ENCODE assay signal across 22 cellular contexts in the genomic region with DNA sequence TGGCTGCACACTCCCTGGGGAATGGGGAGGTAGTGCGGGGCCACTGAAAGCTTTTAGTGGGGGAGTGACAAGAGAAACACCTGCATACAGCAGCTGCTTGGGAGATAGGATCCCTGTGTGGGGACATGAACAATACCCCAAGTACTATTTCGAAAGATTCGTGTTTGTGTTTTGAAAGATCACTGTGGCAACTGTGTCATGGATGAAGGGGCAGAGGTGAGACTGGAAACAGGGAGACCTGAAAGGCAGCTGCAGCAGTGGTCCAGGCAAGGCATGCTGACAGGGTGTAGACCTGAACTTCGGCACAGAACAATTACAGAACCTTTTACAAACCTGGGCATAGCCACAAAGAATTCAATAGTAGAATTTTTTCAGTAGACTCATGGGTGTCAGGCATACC. TPM values are rescaled to one million over a fixed set of nuclear protein-coding genes. Genes with fewer than 3 reads are reported as not detected.
DNase-seq lines count a peak whose midpoint lies in the region; ATAC-seq and TF ChIP-seq lines count a peak whose summit lies in the region.
"Had no signal": no experiment of that assay in that cellular context is flagged by ENCODE, and none has a peak within 500 bp of the region (broad histone marks: within the 10 kb centered on the region; RNA-seq: fewer than 3 reads in every experiment).

No MANE protein-coding gene starts in this region.

- H2AFZ ChIP-seq in KMS-11 (ENCODE audit: low read depth) = no peak overlapping the region

- TF ChIP-seq EP300 in ovary (IDR thresholded peaks at IDR 0.05) = no peak

- no peak for ATAC-seq in CD4-positive, CD25-positive, alpha-beta regulatory T cell (ENCODE audit: low read depth in 2 of 2)
- no peak for ATAC-seq in HG03432 (IDR thresholded peaks at IDR 0.05; ENCODE audit: unreplicated experiment)

- intact Hi-C loops in ovary (cut with DNase I) = no loop called here

- H4K20me1 ChIP-seq in KMS-11 (ENCODE audit: insufficient read depth) = no peaks in the 10 kb centered on the region

- H3K9me3 ChIP-seq in CD4-positive, CD25-positive, alpha-beta regulatory T cell (ENCODE audit: control insufficient read depth in 2 of 2, low read length in 2 of 2) = no peaks in the 10 kb centered on the region
- no peaks in the 10 kb centered on the region for H3K9me3 ChIP-seq in ovary
- H3K9me3 ChIP-seq: ascending aorta, prostate gland had no signal

- no peaks in the 10 kb centered on the region for H3K36me3 ChIP-seq in CD4-positive, CD25-positive, alpha-beta regulatory T cell (ENCODE audit: control insufficient read depth, insufficient read depth, low read length)
- H3K36me3 ChIP-seq in KMS-11 (ENCODE audit: insufficient read depth) (no peaks in the 10 kb centered on the region), ovary (no peaks in the 10 kb centered on the region)
- H3K36me3 ChIP-seq: ascending aorta, prostate gland had no signal

- no peak overlapping the region for H3K4me3 ChIP-seq in CD4-positive, CD25-positive, alpha-beta regulatory T cell (ENCODE audit: low read depth, low read length)
- H3K4me3 ChIP-seq in KMS-11 (IDR thresholded peaks at IDR 0.05; ENCODE audit: insufficient read depth, low read depth, low read length) (no peak overlapping the region), ovary (no peak overlapping the region)
- H3K4me3 ChIP-seq: ascending aorta, prostate gland had no signal

- no peak for DNase-seq in CD4-positive, CD25-positive, alpha-beta regulatory T cell
- peak; percentile 28 for DNase-seq in NCI-H2196 treated with DMSO at 0.1 percent for 48 hours (lab: John Stamatoyannopoulos, UW; ENCODE audit: unreplicated experiment)
- DNase-seq in kidney tubule cell (ENCODE audit: low spot score) = peak; percentile 1
- no peak for DNase-seq in ovary
- no peak for DNase-seq in pons (ENCODE audit: low spot score)
- no peak for DNase-seq in SKM-1 treated with dmso at 0.1 percent for 144 hours (lab: John Stamatoyannopoulos, UW; ENCODE audit: unreplicated experiment)
- DNase-seq: activated CD4-positive, alpha-beta T cell treated with anti-CD3 and anti-CD28 coated beads, Interleukin-2, amount 10 ng/mL, durations not matched to agents 7 days and 5 days; activated naive CD4-positive, alpha-beta T cell treated with anti-CD3 and anti-CD28 coated beads, Interleukin-2, amount 10 ng/mL, durations not matched to agents 7 days and 5 days; activated T-cell treated with anti-CD3 and anti-CD28 coated beads, Interleukin-2, amount 50 U/mL, for 24 hours; CD8-positive, alpha-beta memory T cell; effector memory CD4-positive, alpha-beta T cell; head of caudate nucleus; mammary epithelial cell; NCI-H1694; NCI-H82; stimulated activated CD4-positive, alpha-beta T cell treated with anti-CD3 and anti-CD28 coated beads, Interleukin-4, amount 100 ng/mL, for 4 hours had no signal

- H3K4me2 ChIP-seq in KMS-11 = peak overlapping the region; percentile 21; the same call in 1 of the 2 replicates

- TF ChIP-seq CTCF in KMS-11 (conservative IDR thresholded peaks at IDR 0.05; ENCODE audit: low read depth, low read length) = no peak
- no peak for TF ChIP-seq CTCF in ovary (IDR thresholded peaks at IDR 0.05)

- H3K4me3 Mint-ChIP-seq in CD4-positive, CD25-positive, alpha-beta regulatory T cell = no peak overlapping the region
- H3K4me3 Mint-ChIP-seq: activated CD4-positive, alpha-beta T cell treated with anti-CD3 and anti-CD28 coated beads, Interleukin-2, amount 10 ng/mL, durations not matched to agents 7 days and 5 days; activated naive CD4-positive, alpha-beta T cell treated with anti-CD3 and anti-CD28 coated beads, Interleukin-2, amount 10 ng/mL, durations not matched to agents 7 days and 5 days; activated T-cell treated with anti-CD3 and anti-CD28 coated beads, Interleukin-2, amount 50 U/mL, for 24 hours; CD8-positive, alpha-beta memory T cell; natural killer cell treated with Interleukin-12 subunit alpha and Interleukin-12 subunit beta and Interleukin-15 and Interleukin-18, amount 100 ng/mL, for 72 hours had no signal

- H3K9ac ChIP-seq in KMS-11 = no peak overlapping the region

- no peaks in the 10 kb centered on the region for H3K36me3 Mint-ChIP-seq in CD4-positive, CD25-positive, alpha-beta regulatory T cell
- H3K36me3 Mint-ChIP-seq: CD8-positive, alpha-beta memory T cell; natural killer cell treated with Interleukin-12 subunit alpha and Interleukin-12 subunit beta and Interleukin-15 and Interleukin-18, amount 100 ng/mL, for 72 hours had no signal

- WGBS in ovary, 3 donors = 60 to 77% (median 62%) methylated on average over 4 of the region's 4 CpGs

- no peaks in the 10 kb centered on the region for H3K79me2 ChIP-seq in KMS-11 (ENCODE audit: insufficient read depth, low read depth)

- H3K4me1 Mint-ChIP-seq in CD4-positive, CD25-positive, alpha-beta regulatory T cell = peaks cover 13 to 45% (median 33%) of the 10 kb centered on the region in 4 donors

- peaks cover 28% of the 10 kb centered on the region for H3K4me1 ChIP-seq in CD4-positive, CD25-positive, alpha-beta regulatory T cell (ENCODE audit: control insufficient read depth, insufficient read depth, low read length, poor library complexity, severe bottlenecking)
- peaks cover 82% of the 10 kb centered on the region for H3K4me1 ChIP-seq in KMS-11 (ENCODE audit: low read depth, poor library complexity, severe bottlenecking)
- H3K4me1 ChIP-seq in ovary (ENCODE audit: insufficient read depth) = no peaks in the 10 kb centered on the region
- H3K4me1 ChIP-seq: ascending aorta, prostate gland had no signal

- no peak for TF ChIP-seq POLR2A in ovary (IDR thresholded peaks at IDR 0.05)

- no peaks in the 10 kb centered on the region for H3K9me3 Mint-ChIP-seq in CD4-positive, CD25-positive, alpha-beta regulatory T cell
- H3K9me3 Mint-ChIP-seq: activated CD4-positive, alpha-beta T cell treated with anti-CD3 and anti-CD28 coated beads, Interleukin-2, amount 10 ng/mL, durations not matched to agents 7 days and 5 days; activated naive CD4-positive, alpha-beta T cell treated with anti-CD3 and anti-CD28 coated beads, Interleukin-2, amount 10 ng/mL, durations not matched to agents 7 days and 5 days; activated T-cell treated with anti-CD3 and anti-CD28 coated beads, Interleukin-2, amount 50 U/mL, for 24 hours; CD8-positive, alpha-beta memory T cell; natural killer cell treated with Interleukin-12 subunit alpha and Interleukin-12 subunit beta and Interleukin-15 and Interleukin-18, amount 100 ng/mL, for 72 hours had no signal

- H3K27me3 Mint-ChIP-seq in CD4-positive, CD25-positive, alpha-beta regulatory T cell = no peaks in the 10 kb centered on the region
- H3K27me3 Mint-ChIP-seq: CD8-positive, alpha-beta memory T cell had no signal

- peak overlapping the region in 2 of 3 donors; percentile 19 to 45 for H3K27ac Mint-ChIP-seq in CD4-positive, CD25-positive, alpha-beta regulatory T cell
- H3K27ac Mint-ChIP-seq: activated CD4-positive, alpha-beta T cell treated with anti-CD3 and anti-CD28 coated beads, Interleukin-2, amount 10 ng/mL, durations not matched to agents 7 days and 5 days; activated naive CD4-positive, alpha-beta T cell treated with anti-CD3 and anti-CD28 coated beads, Interleukin-2, amount 10 ng/mL, durations not matched to agents 7 days and 5 days; activated T-cell treated with anti-CD3 and anti-CD28 coated beads, Interleukin-2, amount 50 U/mL, for 24 hours had no signal

- no peak overlapping the region for H3K27ac ChIP-seq in CD4-positive, CD25-positive, alpha-beta regulatory T cell (ENCODE audit: insufficient read depth, low read length, poor library complexity, severe bottlenecking)
- H3K27ac ChIP-seq in KMS-11 (peak overlapping the region; percentile 64), ovary (no peak overlapping the region)
- H3K27ac ChIP-seq: ascending aorta, prostate gland, RWPE1 had no signal

- no peaks in the 10 kb centered on the region for H3K27me3 ChIP-seq in CD4-positive, CD25-positive, alpha-beta regulatory T cell (ENCODE audit: control insufficient read depth, insufficient read depth, low read length)
- H3K27me3 ChIP-seq in KMS-11 (ENCODE audit: insufficient read depth, low read depth) (no peaks in the 10 kb centered on the region), ovary (no peaks in the 10 kb centered on the region)
- H3K27me3 ChIP-seq: ascending aorta had no signal

RNA-seq across cellular contexts. Expression of a gene that starts 32.9 kb away (rescaled TPM):
- 324 TPM for total RNA-seq in CD4-positive, CD25-positive, alpha-beta regulatory T cell
- polyA plus RNA-seq in CD4-positive, CD25-positive, alpha-beta regulatory T cell = 10 to 100 TPM; 19.6 to 64.7 (median 33.0) TPM
- total RNA-seq in ovary = 10 to 100 TPM in 5 of 7 donors, 1 to 10 TPM in 2; 6.2 to 24.7 (median 11.4) TPM
- polyA plus RNA-seq in ovary = 10 to 100 TPM in 1 of 2 donors, 1 to 10 TPM in 1; 2.6 to 11.6 TPM

Comparison
In these comparisons a context has a peak if more than half of its experiments do, and no peak if none do; other contexts are left out.
1. DNase-seq: peak in NCI-H2196 treated with DMSO at 0.1 percent for 48 hours (single experiment) and kidney tubule cell (single experiment); none in CD4-positive, CD25-positive, alpha-beta regulatory T cell (0 of 3), ovary (0 of 5), pons (single experiment) and SKM-1 treated with dmso at 0.1 percent for 144 hours (single experiment).
2. RNA of a gene that starts 32.9 kb away (total RNA-seq): 324 TPM in CD4-positive, CD25-positive, alpha-beta regulatory T cell (single experiment); 6.2 to 24.7 TPM in ovary; every median in the first group is over 10 times any median in the second.